In genomic region chr1:101308935-101309333, GRCh38 we compare ENCODE assay signal across 8 cellular contexts.
A peak's percentile ranks its signal among the peaks of the same experiment; 100 is the strongest.
DNase-seq lines count a peak whose midpoint lies in the region; ATAC-seq and TF ChIP-seq lines count a peak whose summit lies in the region.

No MANE protein-coding gene starts in this region.

- H3K4me1 ChIP-seq in naive thymus-derived CD4-positive, alpha-beta T cell (ENCODE audit: control insufficient read depth in 2 of 2, insufficient read depth in 2 of 2, low read length in 2 of 2): peaks cover 46 to 53% of the 10 kb centered on the region in 2 donors

- intact Hi-C loops in naive thymus-derived CD4-positive, alpha-beta T cell (cut with micrococcal nuclease): loop anchor here (1.0 to 2.0 kb wide), 10 partner anchors 8 to 382 kb away; no protein-coding TSS in a partner anchor

- peak; percentile 7 for ATAC-seq in GM21529 (IDR thresholded peaks at IDR 0.05; ENCODE audit: unreplicated experiment)
- peak; percentile 5 to 11 for ATAC-seq in activated T-cell treated with anti-CD3 and anti-CD28 coated beads, Interleukin-2, amount 50 U/mL, for 4 hours
- no peak for ATAC-seq in naive thymus-derived CD4-positive, alpha-beta T cell
- no peak for ATAC-seq in HG03521 (IDR thresholded peaks at IDR 0.05; ENCODE audit: unreplicated experiment)

- H3K9me3 ChIP-seq in naive thymus-derived CD4-positive, alpha-beta T cell (ENCODE audit: control insufficient read depth in 2 of 3, low read length in 3 of 3): no peaks in the 10 kb centered on the region

- peak overlapping the region; percentile 92 for H3K27ac ChIP-seq in naive thymus-derived CD4-positive, alpha-beta T cell (ENCODE audit: low read depth, low read length)

- H3K27me3 ChIP-seq in GM06990 (replicated peaks; ENCODE audit: control insufficient read depth, insufficient read depth, low read length): no peaks in the 10 kb centered on the region
- no peaks in the 10 kb centered on the region for H3K27me3 ChIP-seq in naive thymus-derived CD4-positive, alpha-beta T cell (ENCODE audit: control insufficient read depth in 2 of 2, insufficient read depth in 2 of 2, low read length in 2 of 2)

- no peaks in the 10 kb centered on the region for H3K27me3 Mint-ChIP-seq in activated T-cell treated with anti-CD3 and anti-CD28 coated beads, Interleukin-2, amount 50 U/mL, for 4 hours (ENCODE audit: low read depth)
- H3K27me3 Mint-ChIP-seq in naive thymus-derived CD4-positive, alpha-beta T cell: peaks cover 0 to 22% (median 0%) of the 10 kb centered on the region in 5 donors

- peaks cover 66% of the 10 kb centered on the region for H3K4me1 Mint-ChIP-seq in activated T-cell treated with anti-CD3 and anti-CD28 coated beads, Interleukin-2, amount 50 U/mL, for 4 hours (ENCODE audit: low read depth)
- H3K4me1 Mint-ChIP-seq in naive thymus-derived CD4-positive, alpha-beta T cell: peaks cover 42 to 72% (median 64%) of the 10 kb centered on the region in 7 donors

- peak overlapping the region; percentile 51 for H3K4me3 ChIP-seq in GM06990 (replicated peaks; ENCODE audit: low read depth, low read length)
- peak overlapping the region; percentile 42 for H3K4me3 ChIP-seq in naive thymus-derived CD4-positive, alpha-beta T cell (ENCODE audit: low read length)

- no peaks in the 10 kb centered on the region for H3K9me3 Mint-ChIP-seq in activated T-cell treated with anti-CD3 and anti-CD28 coated beads, Interleukin-2, amount 50 U/mL, for 4 hours
- H3K9me3 Mint-ChIP-seq in naive thymus-derived CD4-positive, alpha-beta T cell: peaks cover 0 to 1% (median 0%) of the 10 kb centered on the region in 11 donors

- peak overlapping the region; percentile 82 for H3K4me3 Mint-ChIP-seq in activated T-cell treated with anti-CD3 and anti-CD28 coated beads, Interleukin-2, amount 50 U/mL, for 4 hours
- peak overlapping the region; percentile 74 to 89 (median 85) for H3K4me3 Mint-ChIP-seq in naive thymus-derived CD4-positive, alpha-beta T cell

- no peak for TF ChIP-seq CTCF in GM06990 (IDR thresholded peaks at IDR 0.05; ENCODE audit: insufficient read depth, low read length, poor library complexity, severe bottlenecking)

- H3K36me3 ChIP-seq in GM06990 (ENCODE audit: control insufficient read depth, insufficient read depth, low read length): peaks cover 5% of the 10 kb centered on the region; the same call in 1 of the 2 replicates
- no peaks in the 10 kb centered on the region for H3K36me3 ChIP-seq in naive thymus-derived CD4-positive, alpha-beta T cell (ENCODE audit: control insufficient read depth in 2 of 3, insufficient read depth in 3 of 3, low read length in 3 of 3)

- POLR2A ChIA-PET in naive thymus-derived CD4-positive, alpha-beta T cell (lab: Charles Lee): interaction anchor here (0.8 to 7.5 kb wide), 24 partner anchors 9 to 1271 kb away, joined by 3 to 40 read pairs (median 4); partner anchors contain the start of genes S1PR1 and SLC30A7

- peak; percentile 51 for DNase-seq in GM06990 (ENCODE audit: extremely low read depth, insufficient read length)
- no peak for DNase-seq in activated T-cell treated with anti-CD3 and anti-CD28 coated beads, Interleukin-2, amount 50 U/mL, for 4 hours
- peak in 2 of 9 donors; percentile 35 to 43 for DNase-seq in naive thymus-derived CD4-positive, alpha-beta T cell
- DNase-seq in UCSD-AML1 (lab: John Stamatoyannopoulos, UW; ENCODE audit: unreplicated experiment): no peak
- no peak for DNase-seq in NCI-H2081 (lab: John Stamatoyannopoulos, UW)
- no peak for DNase-seq in DMS79 (lab: John Stamatoyannopoulos, UW)

- no peaks in the 10 kb centered on the region for H3K36me3 Mint-ChIP-seq in activated T-cell treated with anti-CD3 and anti-CD28 coated beads, Interleukin-2, amount 50 U/mL, for 4 hours (ENCODE audit: insufficient read depth)
- no peaks in the 10 kb centered on the region for H3K36me3 Mint-ChIP-seq in naive thymus-derived CD4-positive, alpha-beta T cell

- H3K27ac Mint-ChIP-seq in naive thymus-derived CD4-positive, alpha-beta T cell: peak overlapping the region; percentile 93 to 99 (median 98)

- CTCF ChIA-PET in naive thymus-derived CD4-positive, alpha-beta T cell (lab: Charles Lee): interaction anchor here (0.7 to 6.9 kb wide), 26 partner anchors 9 to 387 kb away, joined by 3 to 94 read pairs (median 6); no protein-coding TSS in a partner anchor

Comparison
In these comparisons a context has a peak if more than half of its experiments do, and no peak if none do; other contexts are left out.
1. ATAC-seq: peak in GM21529 (single experiment) and activated T-cell treated with anti-CD3 and anti-CD28 coated beads, Interleukin-2, amount 50 U/mL, for 4 hours (2 of 2); none in naive thymus-derived CD4-positive, alpha-beta T cell (single experiment) and HG03521 (single experiment).